Comparison of ENCODE assay signal across 24 cellular contexts in genomic region chr21:44473915-44474555, GRCh38.
"Had no signal": no experiment of that assay in that cellular context is flagged by ENCODE, and none has a peak within 500 bp of the region (broad histone marks: within the 10 kb centered on the region; RNA-seq: fewer than 3 reads in every experiment).

No MANE protein-coding gene starts in this region.

- H3K9me3 Mint-ChIP-seq: naive thymus-derived CD8-positive, alpha-beta T cell; stimulated activated effector memory CD8-positive, alpha-beta T cell treated with anti-CD3 and anti-CD28 coated beads, Interleukin-12 subunit alpha, Interleukin-12 subunit beta, amount 100 ng/mL, for 72 hours; stimulated activated naive CD8-positive, alpha-beta T cell treated with anti-CD3 and anti-CD28 coated beads, Interleukin-15, Interleukin-2, amounts not matched to agents 100 ng/mL and 50 ng/mL, for 24 hours; type B pancreatic cell had no signal

- H3K4me3 ChIP-seq: left lung, lower lobe of right lung, ovary, prostate gland, spleen, tibial nerve, uterus had no signal

- H3K27ac Mint-ChIP-seq: naive thymus-derived CD8-positive, alpha-beta T cell; stimulated activated effector memory CD8-positive, alpha-beta T cell treated with anti-CD3 and anti-CD28 coated beads, Interleukin-12 subunit alpha, Interleukin-12 subunit beta, amount 100 ng/mL, for 72 hours; stimulated activated naive CD8-positive, alpha-beta T cell treated with anti-CD3 and anti-CD28 coated beads, Interleukin-15, Interleukin-2, amounts not matched to agents 100 ng/mL and 50 ng/mL, for 24 hours; type B pancreatic cell had no signal

- H3K4me1 ChIP-seq: left lung, prostate gland, spleen, tibial nerve, uterus had no signal

- ATAC-seq: left colon; left lung; lower lobe of right lung; naive thymus-derived CD8-positive, alpha-beta T cell; right cardiac atrium; sciatic nerve; stimulated activated effector memory CD8-positive, alpha-beta T cell treated with anti-CD3 and anti-CD28 coated beads, Interleukin-12 subunit alpha, Interleukin-12 subunit beta, amount 100 ng/mL, for 72 hours had no signal

- H3K36me3 ChIP-seq: left lung, lower lobe of right lung, ovary, prostate gland, spleen, tibial nerve, uterus had no signal

- H3K27ac ChIP-seq: left lung, lower lobe of right lung, ovary, prostate gland, spleen, tibial nerve, uterus had no signal

- H3K36me3 Mint-ChIP-seq: naive thymus-derived CD8-positive, alpha-beta T cell; type B pancreatic cell had no signal

- H3K4me3 Mint-ChIP-seq: naive thymus-derived CD8-positive, alpha-beta T cell; stimulated activated effector memory CD8-positive, alpha-beta T cell treated with anti-CD3 and anti-CD28 coated beads, Interleukin-12 subunit alpha, Interleukin-12 subunit beta, amount 100 ng/mL, for 72 hours; stimulated activated naive CD8-positive, alpha-beta T cell treated with anti-CD3 and anti-CD28 coated beads, Interleukin-15, Interleukin-2, amounts not matched to agents 100 ng/mL and 50 ng/mL, for 24 hours; type B pancreatic cell had no signal

- DNase-seq: head of caudate nucleus; hippocampal formation; kidney; left colon; left lung; lower lobe of right lung; mammary epithelial cell; mesenchymal stem cell; nucleus accumbens; ovary; retina; right cardiac atrium; small intestine; spleen; stimulated activated CD4-positive, alpha-beta T cell treated with anti-CD3 and anti-CD28 coated beads, Interleukin-4, amount 100 ng/mL, for 24 hours; stimulated activated naive CD4-positive, alpha-beta T cell; uterus had no signal

- H3K9me3 ChIP-seq: left lung, lower lobe of right lung, ovary, prostate gland, spleen, tibial nerve, uterus had no signal

- H3K27me3 ChIP-seq: left lung, ovary, spleen, tibial nerve, uterus had no signal

- H3K27me3 Mint-ChIP-seq: naive thymus-derived CD8-positive, alpha-beta T cell; stimulated activated naive CD8-positive, alpha-beta T cell treated with anti-CD3 and anti-CD28 coated beads, Interleukin-15, Interleukin-2, amounts not matched to agents 100 ng/mL and 50 ng/mL, for 24 hours; type B pancreatic cell had no signal
